In genomic region chr2:113164234-113164929, GRCh38 we compare ENCODE assay signal across 21 cellular contexts. TPM values are rescaled to one million over a fixed set of nuclear protein-coding genes. Genes with fewer than 3 reads are reported as not detected.
DNase-seq lines count a peak whose midpoint lies in the region; ATAC-seq, FAIRE-seq and TF ChIP-seq lines count a peak whose summit lies in the region.
"Had no signal": no experiment of that assay in that cellular context is flagged by ENCODE, and none has a peak within 500 bp of the region (broad histone marks: within the 10 kb centered on the region; RNA-seq: fewer than 3 reads in every experiment).

No MANE protein-coding gene starts in this region.

- intact Hi-C loops in kidney (cut with DNase I): no loop called here

- H3K36me3 ChIP-seq in kidney (ENCODE audit: control insufficient read depth in 1 of 2, insufficient read depth in 2 of 2, low read length in 2 of 2): no peaks in the 10 kb centered on the region
- H3K36me3 ChIP-seq: SJSA1, vagina had no signal

- H3K4me3 Mint-ChIP-seq in stimulated activated effector memory CD8-positive, alpha-beta T cell treated with anti-CD3 and anti-CD28 coated beads, Interleukin-12 subunit alpha, Interleukin-12 subunit beta, amount 100 ng/mL, for 72 hours: no peak overlapping the region
- H3K4me3 Mint-ChIP-seq: activated naive CD4-positive, alpha-beta T cell treated with anti-CD3 and anti-CD28 coated beads, Interleukin-2, amount 10 ng/mL, durations not matched to agents 7 days and 5 days had no signal

- H3K4me1 Mint-ChIP-seq in stimulated activated effector memory CD8-positive, alpha-beta T cell treated with anti-CD3 and anti-CD28 coated beads, Interleukin-12 subunit alpha, Interleukin-12 subunit beta, amount 100 ng/mL, for 72 hours: peaks cover 46% of the 10 kb centered on the region

- H3K27ac Mint-ChIP-seq in stimulated activated effector memory CD8-positive, alpha-beta T cell treated with anti-CD3 and anti-CD28 coated beads, Interleukin-12 subunit alpha, Interleukin-12 subunit beta, amount 100 ng/mL, for 72 hours: peak overlapping the region; percentile 0
- H3K27ac Mint-ChIP-seq: activated naive CD4-positive, alpha-beta T cell treated with anti-CD3 and anti-CD28 coated beads, Interleukin-2, amount 10 ng/mL, durations not matched to agents 7 days and 5 days had no signal

- ATAC-seq in stimulated activated effector memory CD8-positive, alpha-beta T cell treated with anti-CD3 and anti-CD28 coated beads, Interleukin-12 subunit alpha, Interleukin-12 subunit beta, amount 100 ng/mL, for 72 hours: no peak
- ATAC-seq in HG02610 (IDR thresholded peaks at IDR 0.05; ENCODE audit: unreplicated experiment): no peak
- ATAC-seq: psoas muscle had no signal

- peaks cover 4 to 5% of the 10 kb centered on the region in 2 donors for H3K4me1 ChIP-seq in kidney (ENCODE audit: control insufficient read depth in 1 of 2, insufficient read depth in 1 of 2, low read depth in 1 of 2, low read length in 2 of 2)
- H3K4me1 ChIP-seq: psoas muscle, vagina had no signal

- no peak overlapping the region for H3K9ac ChIP-seq in kidney (ENCODE audit: low read length in 2 of 2)

- DNase-seq in activated CD8-positive, alpha-beta memory T cell treated with anti-CD3 and anti-CD28 coated beads for 24 hours: peak; percentile 35
- DNase-seq in activated CD8-positive, alpha-beta memory T cell treated with anti-CD3 and anti-CD28 coated beads, Interleukin-2, amount 50 U/mL, for 4 hours: no peak
- DNase-seq in kidney (peak; percentile 55), amygdala (lab: John Stamatoyannopoulos, UW) (no peak)
- DNase-seq in stimulated activated effector memory CD8-positive, alpha-beta T cell treated with anti-CD3 and anti-CD28 coated beads, Interleukin-12 subunit alpha, Interleukin-12 subunit beta, amount 100 ng/mL, for 72 hours (ENCODE audit: low spot score in 2 of 2): peak in 1 of 2 donors; percentile 45
- DNase-seq in stimulated activated naive CD4-positive, alpha-beta T cell treated with Interleukin-2 at 50 U/mL for 16 hours (lab: John Stamatoyannopoulos, UW): no peak
- DNase-seq: activated CD4-positive, alpha-beta T cell treated with anti-CD3 and anti-CD28 coated beads for 1 hour; activated naive CD4-positive, alpha-beta T cell treated with anti-CD3 and anti-CD28 coated beads, Interleukin-2, amount 10 ng/mL, durations not matched to agents 7 days and 5 days; effector memory CD4-positive, alpha-beta T cell; NCI-H146; NCI-H526; psoas muscle had no signal

- no peak for TF ChIP-seq CTCF in VCaP (conservative IDR thresholded peaks at IDR 0.05)
- no peak for TF ChIP-seq CTCF in kidney (IDR thresholded peaks at IDR 0.05; ENCODE audit: borderline replicate concordance, extremely low read depth, insufficient read depth)

- H3K27ac ChIP-seq in VCaP: peak overlapping the region; percentile 46
- H3K27ac ChIP-seq in kidney (ENCODE audit: low read depth in 2 of 2, low read length in 2 of 2): no peak overlapping the region
- H3K27ac ChIP-seq: psoas muscle, SJSA1, vagina had no signal

- FAIRE-seq in kidney (lab: Jason Lieb, UNC): no peak
- FAIRE-seq: G401.6, GM12891 had no signal

- no peaks in the 10 kb centered on the region for H3K9me3 Mint-ChIP-seq in stimulated activated effector memory CD8-positive, alpha-beta T cell treated with anti-CD3 and anti-CD28 coated beads, Interleukin-12 subunit alpha, Interleukin-12 subunit beta, amount 100 ng/mL, for 72 hours
- H3K9me3 Mint-ChIP-seq: activated naive CD4-positive, alpha-beta T cell treated with anti-CD3 and anti-CD28 coated beads, Interleukin-2, amount 10 ng/mL, durations not matched to agents 7 days and 5 days had no signal

- peaks cover 8% of the 10 kb centered on the region for H3K36me3 Mint-ChIP-seq in stimulated activated effector memory CD8-positive, alpha-beta T cell treated with anti-CD3 and anti-CD28 coated beads, Interleukin-12 subunit alpha, Interleukin-12 subunit beta, amount 100 ng/mL, for 72 hours

- no peak overlapping the region for H3K4me3 ChIP-seq in kidney (ENCODE audit: low read length in 2 of 2)
- H3K4me3 ChIP-seq: psoas muscle, SJSA1, vagina had no signal

- H3K9me3 ChIP-seq in kidney (ENCODE audit: control insufficient read depth in 1 of 2, low read length in 2 of 2): no peaks in the 10 kb centered on the region
- H3K9me3 ChIP-seq: psoas muscle, SJSA1, vagina had no signal

RNA-seq across cellular contexts. Expression of gene PSD4, which starts 9.4 kb away (rescaled TPM):
- total RNA-seq in kidney: 42.0 TPM
- 16.2 TPM for polyA plus RNA-seq in kidney (ENCODE audit: insufficient read depth, low read depth, low replicate concordance)

RNA-seq across cellular contexts. Expression of gene IL1RN, which starts 37.0 kb away (rescaled TPM):
- total RNA-seq in kidney: 2.1 TPM
- 1.3 TPM for polyA plus RNA-seq in kidney (ENCODE audit: insufficient read depth, low read depth, low replicate concordance)
- total RNA-seq: LHCN-M2, myocyte, OCI-LY7, SJSA1 had no signal

Comparison
In these comparisons a context has a peak if more than half of its experiments do, and no peak if none do; other contexts are left out.
1. DNase-seq: peak in activated CD8-positive, alpha-beta memory T cell treated with anti-CD3 and anti-CD28 coated beads for 24 hours (single experiment) and kidney (single experiment); none in activated CD8-positive, alpha-beta memory T cell treated with anti-CD3 and anti-CD28 coated beads, Interleukin-2, amount 50 U/mL, for 4 hours (single experiment), stimulated activated naive CD4-positive, alpha-beta T cell treated with Interleukin-2 at 50 U/mL for 16 hours (single experiment) and amygdala (0 of 56).